8 cellular contexts compared by ENCODE assay signal in genomic region chr2:31086585-31086984, GRCh38. TPM values are rescaled to one million over a fixed set of nuclear protein-coding genes. Genes with fewer than 3 reads are reported as not detected.
"Had no signal": no experiment of that assay in that cellular context is flagged by ENCODE, and none has a peak within 500 bp of the region (broad histone marks: within the 10 kb centered on the region; RNA-seq: fewer than 3 reads in every experiment).

No MANE protein-coding gene starts in this region.

- H3K4me3 ChIP-seq: K562 had no signal

- ATAC-seq: HepG2, K562 had no signal

- FAIRE-seq: HepG2, HTR-8/SVneo, K562 had no signal

- H3K9ac ChIP-seq: KMS-11 had no signal

- H3K4me2 ChIP-seq: KMS-11 had no signal

- DNase-seq: IMR-90, KBM-7, KG1 had no signal

- H3K27ac ChIP-seq: HL-60, KMS-11 had no signal

RNA-seq across cellular contexts. Expression of gene GALNT14, which starts 51.7 kb away (rescaled TPM):
- polyA plus RNA-seq: HepG2 had no signal
